Comparison of ENCODE assay signal across 1 cellular context in genomic region chr2:186058604-186059003, GRCh38.
TF ChIP-seq lines count a peak whose summit lies in the region.

No MANE protein-coding gene starts in this region.

TF ChIP-seq in H1, 55 proteins besides CTCF, POLR2A, EP300 and RAD21 (continued from another document):
- no peak for TF ChIP-seq CHD7 (IDR thresholded peaks at IDR 0.05; ENCODE audit: insufficient replicate concordance, low read length)
- TF ChIP-seq SP4 (IDR thresholded peaks at IDR 0.05; ENCODE audit: low read length): no peak
- no peak for TF ChIP-seq POLR2AphosphoS5 (IDR thresholded peaks at IDR 0.05; ENCODE audit: low read depth, low read length)
